ENCODE assay signal across 7 cellular contexts in the genomic region with DNA sequence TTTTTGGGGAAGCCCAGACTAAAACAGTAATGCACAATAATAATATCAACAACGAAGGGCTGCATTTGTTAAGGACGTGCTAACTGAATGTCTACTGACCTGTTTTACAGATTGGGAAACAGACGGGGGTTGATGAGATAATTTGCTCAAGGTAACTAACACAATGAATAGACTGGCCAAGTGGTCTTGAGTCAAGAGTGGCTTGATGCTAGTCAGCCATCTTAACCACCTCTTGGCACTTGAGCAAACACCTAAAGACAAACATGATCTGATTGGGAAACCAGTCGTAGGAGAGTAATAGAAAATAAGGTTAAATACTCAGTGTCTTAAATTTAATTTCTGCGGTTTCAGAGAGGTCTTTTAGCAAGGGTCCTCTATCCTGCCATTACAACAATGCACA.
"Had no signal": no experiment of that assay in that cellular context is flagged by ENCODE, and none has a peak within 500 bp of the region (broad histone marks: within the 10 kb centered on the region; RNA-seq: fewer than 3 reads in every experiment).

No MANE protein-coding gene starts in this region.

- H3K4me1 ChIP-seq: HAP-1 had no signal

- H3K36me3 ChIP-seq: HAP-1 had no signal

- H3K27ac ChIP-seq: GM23248 had no signal

- H3K4me3 ChIP-seq: GM23248, GM23338, HAP-1 had no signal

- ATAC-seq: HCT116 had no signal

- DNase-seq: GM23248, GOT3, HCEC 1CT, HFFc6 had no signal

- H3K9me3 ChIP-seq: HAP-1 had no signal
